Comparison of ENCODE assay signal across 27 cellular contexts in genomic region chr18:59012815-59013677, GRCh38.
DNase-seq lines count a peak whose midpoint lies in the region; ATAC-seq, FAIRE-seq and TF ChIP-seq lines count a peak whose summit lies in the region.
"Had no signal": no experiment of that assay in that cellular context is flagged by ENCODE, and none has a peak within 500 bp of the region (broad histone marks: within the 10 kb centered on the region; RNA-seq: fewer than 3 reads in every experiment).

No MANE protein-coding gene starts in this region.

- H3K27me3 ChIP-seq in breast epithelium (no peaks in the 10 kb centered on the region), astrocyte (ENCODE audit: insufficient read depth, low read length) (no peaks in the 10 kb centered on the region), neural progenitor cell (no peaks in the 10 kb centered on the region), upper lobe of left lung (no peaks in the 10 kb centered on the region)
- H3K27me3 ChIP-seq: vagina had no signal

- H3K27ac Mint-ChIP-seq in MCF 10A (ENCODE audit: low read depth, unreplicated experiment) (no peak overlapping the region), astrocyte (ENCODE audit: unreplicated experiment) (no peak overlapping the region), neural progenitor cell (no peak overlapping the region)
- H3K27ac Mint-ChIP-seq: activated CD4-positive, alpha-beta memory T cell treated with anti-CD3 and anti-CD28 coated beads, Interleukin-2, amount 10 ng/mL, durations not matched to agents 7 days and 5 days; activated naive CD4-positive, alpha-beta T cell treated with anti-CD3 and anti-CD28 coated beads, Interleukin-2, amount 50 U/mL, for 24 hours; CD4-positive, alpha-beta T cell; dendritic cell treated with granulocyte-macrophage colony-stimulating factor and Interleukin-4, amounts not matched to agents 40 ng/mL and 50 ng/mL, for 4 days; T-helper 17 cell had no signal

- no peak overlapping the region for H3K4me3 ChIP-seq in breast epithelium
- no peak overlapping the region for H3K4me3 ChIP-seq in astrocyte (ENCODE audit: insufficient read depth, low read depth, low read length)
- H3K4me3 ChIP-seq in neural progenitor cell: no peak overlapping the region
- no peak overlapping the region for H3K4me3 ChIP-seq in upper lobe of left lung
- H3K4me3 ChIP-seq: mucosa of descending colon, vagina had no signal

- no peaks in the 10 kb centered on the region for H3F3A ChIP-seq in neural progenitor cell (ENCODE audit: low read depth)

- H4K20me1 ChIP-seq in astrocyte (ENCODE audit: insufficient read depth, low read length) (no peaks in the 10 kb centered on the region), neural progenitor cell (ENCODE audit: low read depth) (no peaks in the 10 kb centered on the region)

- no TSS peak for BruUV-seq in MCF 10A (replicated peaks; lab: Mats Ljungman, UMichigan)

- H3K27ac ChIP-seq in breast epithelium: peak overlapping the region; percentile 72 to 89
- H3K27ac ChIP-seq in astrocyte (ENCODE audit: low read depth, low read length): no peak overlapping the region
- H3K27ac ChIP-seq in neural progenitor cell: no peak overlapping the region
- peak overlapping the region in 1 of 4 donors; percentile 27 for H3K27ac ChIP-seq in upper lobe of left lung
- H3K27ac ChIP-seq: 22Rv1, vagina had no signal

- H3K36me3 Mint-ChIP-seq in MCF 10A (ENCODE audit: insufficient read depth, unreplicated experiment) (no peaks in the 10 kb centered on the region), astrocyte (ENCODE audit: low read depth, unreplicated experiment) (no peaks in the 10 kb centered on the region), neural progenitor cell (no peaks in the 10 kb centered on the region)

- ATAC-seq in upper lobe of left lung (ENCODE audit: low FRiP score in 2 of 2): no peak
- ATAC-seq in sciatic nerve: no peak
- ATAC-seq: mucosa of descending colon, T-helper 17 cell had no signal

- FAIRE-seq in astrocyte (lab: Jason Lieb, UNC): no peak
- FAIRE-seq: islet of Langerhans had no signal

- H2AFZ ChIP-seq in astrocyte (ENCODE audit: low read depth, low read length): peak overlapping the region; percentile 11
- peak overlapping the region; percentile 53 for H2AFZ ChIP-seq in neural progenitor cell (replicated peaks)

- H3K36me3 ChIP-seq in breast epithelium (no peaks in the 10 kb centered on the region), astrocyte (ENCODE audit: insufficient read depth, low read length) (no peaks in the 10 kb centered on the region), neural progenitor cell (no peaks in the 10 kb centered on the region), upper lobe of left lung (no peaks in the 10 kb centered on the region)
- H3K36me3 ChIP-seq: vagina had no signal

- no peak overlapping the region for H3K4me2 ChIP-seq in astrocyte (ENCODE audit: low read length)
- no peak overlapping the region for H3K4me2 ChIP-seq in neural progenitor cell

- DNase-seq in breast epithelium (ENCODE audit: low spot score in 2 of 2) (peak; percentile 60 to 75), MCF 10A (ENCODE audit: unreplicated experiment) (no peak), astrocyte (ENCODE audit: low read depth) (no peak), neural progenitor cell (ENCODE audit: low spot score) (no peak), NCI-H1105 (lab: John Stamatoyannopoulos, UW) (no peak), upper lobe of left lung (no peak), sciatic nerve (ENCODE audit: low spot score) (no peak), NOMO-1 (lab: John Stamatoyannopoulos, UW; ENCODE audit: unreplicated experiment in 2 of 2) (no peak)
- DNase-seq: activated CD4-positive, alpha-beta memory T cell treated with anti-CD3 and anti-CD28 coated beads, Interleukin-2, amount 10 ng/mL, durations not matched to agents 7 days and 5 days; activated CD4-positive, alpha-beta T cell treated with anti-CD3 and anti-CD28 coated beads for 1 hour; activated CD8-positive, alpha-beta memory T cell treated with anti-CD3 and anti-CD28 coated beads, Interleukin-2, amount 50 U/mL, for 48 hours; anterior cingulate cortex; CD4-positive, alpha-beta T cell; EL; GOT3; mucosa of descending colon; NCI-H1105 treated with DMSO at 0.1 percent for 48 hours; NCI-H2029; NCI-H524 treated with DMSO at 0.1 percent for 48 hours; stimulated activated naive CD4-positive, alpha-beta T cell; T-helper 17 cell had no signal

- H3K9me3 Mint-ChIP-seq in MCF 10A (ENCODE audit: unreplicated experiment) (peaks cover 15% of the 10 kb centered on the region), astrocyte (ENCODE audit: unreplicated experiment) (no peaks in the 10 kb centered on the region), neural progenitor cell (peaks cover 12% of the 10 kb centered on the region)

- H3K9me3 ChIP-seq in breast epithelium: no peaks in the 10 kb centered on the region
- no peaks in the 10 kb centered on the region for H3K9me3 ChIP-seq in astrocyte (ENCODE audit: insufficient read depth, low read depth, low read length)
- H3K9me3 ChIP-seq in neural progenitor cell (ENCODE audit: low read depth): peaks cover 15% of the 10 kb centered on the region
- no peaks in the 10 kb centered on the region for H3K9me3 ChIP-seq in upper lobe of left lung
- H3K9me3 ChIP-seq: mucosa of descending colon, vagina had no signal

- H3K79me2 ChIP-seq in astrocyte (ENCODE audit: insufficient read depth, low read length): no peaks in the 10 kb centered on the region
- H3K79me2 ChIP-seq in neural progenitor cell (ENCODE audit: low read depth): no peaks in the 10 kb centered on the region

- no peak for TF ChIP-seq EP300 in upper lobe of left lung (IDR thresholded peaks at IDR 0.05)

- H3K9ac ChIP-seq in astrocyte (ENCODE audit: low read length) (no peak overlapping the region), neural progenitor cell (no peak overlapping the region)

- POLR2A ChIA-PET in MCF 10A (lab: Yijun Ruan, JAX): interaction anchor here (0.6 to 0.8 kb wide), 3 partner anchors 12 to 781 kb away, joined by 3 read pairs; no protein-coding TSS in a partner anchor

- intact Hi-C loops in breast epithelium (cut with DNase I; ENCODE audit: low total_unique reads) (no loop called here), MCF 10A (cut with micrococcal nuclease) (no loop called here), sciatic nerve (cut with DNase I) (no loop called here)

- TF ChIP-seq CTCF in breast epithelium (IDR thresholded peaks at IDR 0.05): no peak
- no peak for TF ChIP-seq CTCF in MCF 10A (IDR thresholded peaks at IDR 0.05; ENCODE audit: unreplicated experiment)
- no peak for TF ChIP-seq CTCF in astrocyte (IDR thresholded peaks at IDR 0.05; ENCODE audit: insufficient read depth, low read depth, low read length)
- TF ChIP-seq CTCF in neural progenitor cell (IDR thresholded peaks at IDR 0.05): no peak
- no peak for TF ChIP-seq CTCF in upper lobe of left lung (IDR thresholded peaks at IDR 0.05)

- H3K4me3 Mint-ChIP-seq in MCF 10A (ENCODE audit: unreplicated experiment) (no peak overlapping the region), astrocyte (ENCODE audit: unreplicated experiment) (no peak overlapping the region), neural progenitor cell (no peak overlapping the region)
- H3K4me3 Mint-ChIP-seq: activated CD4-positive, alpha-beta memory T cell treated with anti-CD3 and anti-CD28 coated beads, Interleukin-2, amount 10 ng/mL, durations not matched to agents 7 days and 5 days; activated naive CD4-positive, alpha-beta T cell treated with anti-CD3 and anti-CD28 coated beads, Interleukin-2, amount 50 U/mL, for 24 hours; CD4-positive, alpha-beta T cell; dendritic cell treated with granulocyte-macrophage colony-stimulating factor and Interleukin-4, amounts not matched to agents 40 ng/mL and 50 ng/mL, for 4 days; nephron; T-helper 17 cell had no signal

- H3K4me1 ChIP-seq in breast epithelium: peaks cover 5 to 9% of the 10 kb centered on the region in 2 donors
- peaks cover 5% of the 10 kb centered on the region for H3K4me1 ChIP-seq in astrocyte (ENCODE audit: insufficient read depth, low read length)
- H3K4me1 ChIP-seq in neural progenitor cell: no peaks in the 10 kb centered on the region
- H3K4me1 ChIP-seq in upper lobe of left lung: peaks cover 0 to 2% (median 0%) of the 10 kb centered on the region in 4 donors

- WGBS in upper lobe of left lung, 2 donors: 62 to 68% methylated on average over 6 of the region's 6 CpGs

- CTCF ChIA-PET in MCF 10A (lab: Yijun Ruan, JAX): interaction anchor here (0.5 to 1.6 kb wide), 5 partner anchors 11 to 249 kb away, joined by 3 to 5 read pairs (median 4); no protein-coding TSS in a partner anchor

- TF ChIP-seq POLR2A in breast epithelium (IDR thresholded peaks at IDR 0.05) (no peak), upper lobe of left lung (IDR thresholded peaks at IDR 0.05) (no peak)

- no peaks in the 10 kb centered on the region for H3K27me3 Mint-ChIP-seq in MCF 10A (ENCODE audit: insufficient read depth, unreplicated experiment)
- H3K27me3 Mint-ChIP-seq in astrocyte (ENCODE audit: low read depth, unreplicated experiment): no peaks in the 10 kb centered on the region
- H3K27me3 Mint-ChIP-seq in neural progenitor cell (ENCODE audit: insufficient read depth, low read depth): no peaks in the 10 kb centered on the region

- H3K4me1 Mint-ChIP-seq in MCF 10A (ENCODE audit: insufficient read depth, unreplicated experiment): peaks cover 15% of the 10 kb centered on the region
- H3K4me1 Mint-ChIP-seq in astrocyte (ENCODE audit: low read depth, unreplicated experiment): peaks cover 5% of the 10 kb centered on the region
- H3K4me1 Mint-ChIP-seq in neural progenitor cell: peaks cover 13% of the 10 kb centered on the region
- H3K4me1 Mint-ChIP-seq: activated CD4-positive, alpha-beta memory T cell treated with anti-CD3 and anti-CD28 coated beads, Interleukin-2, amount 10 ng/mL, durations not matched to agents 7 days and 5 days; activated naive CD4-positive, alpha-beta T cell treated with anti-CD3 and anti-CD28 coated beads, Interleukin-2, amount 50 U/mL, for 24 hours; T-helper 17 cell had no signal

Comparison
In these comparisons a context has a peak if more than half of its experiments do, and no peak if none do; other contexts are left out.
1. DNase-seq: peak in breast epithelium (2 of 2); none in MCF 10A (single experiment), astrocyte (single experiment), neural progenitor cell (single experiment), NCI-H1105 (single experiment), upper lobe of left lung (0 of 2), sciatic nerve (single experiment) and NOMO-1 (0 of 2).
2. H3K27ac ChIP-seq: peak in breast epithelium (2 of 2); none in astrocyte (single experiment) and neural progenitor cell (single experiment).